Comparison of ENCODE assay signal across 9 cellular contexts in the genomic region with DNA sequence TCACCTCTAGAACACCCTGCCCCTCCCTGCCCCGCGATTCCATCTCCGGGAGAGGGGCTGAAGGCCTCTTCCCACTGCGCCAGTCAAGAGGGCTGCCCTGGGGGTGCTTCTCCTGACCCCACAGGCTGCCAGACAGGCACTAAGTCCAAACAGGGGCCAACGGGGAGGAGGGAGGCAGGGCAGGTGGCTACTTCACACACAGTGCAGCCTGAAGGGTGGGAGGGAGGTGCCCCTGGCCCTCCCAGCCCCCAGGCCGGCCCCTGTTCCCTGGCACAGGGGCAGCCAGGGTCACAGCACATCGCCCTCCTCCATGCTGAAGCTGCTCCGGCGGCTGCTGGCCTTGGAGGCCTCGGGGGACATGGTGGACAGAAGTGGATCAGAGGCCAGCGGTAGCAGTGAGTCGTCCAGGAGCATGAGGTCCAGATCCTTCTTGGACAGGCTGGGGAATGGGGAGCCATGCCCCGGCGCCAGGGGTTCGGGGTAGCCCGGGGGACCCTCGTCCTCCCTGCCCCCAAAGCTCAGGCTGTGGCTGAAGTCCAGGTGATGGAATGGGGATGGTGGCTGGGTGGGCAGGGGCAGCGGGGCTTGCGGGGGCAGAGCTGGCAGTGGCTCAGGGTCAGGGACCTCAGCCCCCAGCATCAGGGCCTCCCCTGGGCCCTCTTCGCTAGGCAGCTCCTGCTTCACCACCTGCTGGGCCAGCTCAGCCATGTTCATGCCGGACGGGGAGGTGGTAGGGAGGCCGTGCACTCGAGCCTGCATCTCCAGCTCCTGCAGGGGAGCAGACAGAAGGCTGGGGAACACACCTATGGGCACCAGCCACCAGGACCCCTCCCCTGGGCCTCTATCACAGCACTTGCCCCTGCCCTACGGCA. TPM values are rescaled to one million over a fixed set of nuclear protein-coding genes. Genes with fewer than 3 reads are reported as not detected.
DNase-seq lines count a peak whose midpoint lies in the region; ATAC-seq and TF ChIP-seq lines count a peak whose summit lies in the region.
"Had no signal": no experiment of that assay in that cellular context is flagged by ENCODE, and none has a peak within 500 bp of the region (broad histone marks: within the 10 kb centered on the region; RNA-seq: fewer than 3 reads in every experiment).

No MANE protein-coding gene starts in this region.

- H3K27ac ChIP-seq in HEK293 (ENCODE audit: extremely low read depth, low read depth, low read length), result no peak overlapping the region
- H3K27ac ChIP-seq in angular gyrus (ENCODE audit: low read depth, low read length), result peak overlapping the region; percentile 95
- peak overlapping the region; percentile 92 for H3K27ac ChIP-seq in layer of hippocampus (ENCODE audit: low read depth, low read length)
- H3K27ac ChIP-seq: C4-2B had no signal

- H3K4me3 ChIP-seq in HEK293 (ENCODE audit: low read depth, low read length), result no peak overlapping the region
- H3K4me3 ChIP-seq: MG63 had no signal

- H3K9me3 ChIP-seq in HEK293 (ENCODE audit: control insufficient read depth, insufficient read depth, low read depth, low read length), result no peaks in the 10 kb centered on the region
- H3K9me3 ChIP-seq: MG63 had no signal

- TF ChIP-seq CTCF in HEK293 (tag by site-specific recombination; IDR thresholded peaks at IDR 0.05), result no peak

- H3K4me1 ChIP-seq in HEK293 (ENCODE audit: control insufficient read depth, insufficient read depth, low read length), result no peaks in the 10 kb centered on the region

- no peaks in the 10 kb centered on the region for H3K27me3 ChIP-seq in layer of hippocampus (ENCODE audit: control insufficient read depth, insufficient read depth, low read length)
- H3K27me3 ChIP-seq: MG63 had no signal

- H3K36me3 ChIP-seq in HEK293 (ENCODE audit: control insufficient read depth in 2 of 2, insufficient read depth in 1 of 2, low read length in 2 of 2), result no peaks in the 10 kb centered on the region
- H3K36me3 ChIP-seq: MG63 had no signal

- CTCF ChIA-PET in HEK293 (lab: Yijun Ruan, JAX), result interaction anchor here (0.5 to 8.7 kb wide), 51 partner anchors 7 to 1269 kb away, joined by 3 to 266 read pairs (median 5); partner anchors contain the start of gene TOMM6
- CTCF ChIA-PET in activated CD4-positive, alpha-beta memory T cell treated with anti-CD3 and anti-CD28 coated beads, Interleukin-2, amount 10 ng/mL, durations not matched to agents 7 days and 5 days (lab: Charles Lee), result interaction anchor here (0.6 to 3.4 kb wide), 5 partner anchors 20 to 260 kb away, joined by 3 to 28 read pairs (median 6); no protein-coding TSS in a partner anchor

- H3K36me3 Mint-ChIP-seq in stimulated activated memory B cell treated with anti-CD40 and anti-IgM and Interleukin-4, amounts not matched to agents 10 μg/mL and 1 μg/mL and 100 μg/mL, for 72 hours, result peaks cover 34% of the 10 kb centered on the region
- H3K36me3 Mint-ChIP-seq in activated CD4-positive, alpha-beta memory T cell treated with anti-CD3 and anti-CD28 coated beads, Interleukin-2, amount 10 ng/mL, durations not matched to agents 7 days and 5 days (ENCODE audit: low read depth), result no peaks in the 10 kb centered on the region

- H3K4me1 Mint-ChIP-seq in stimulated activated memory B cell treated with anti-CD40 and anti-IgM and Interleukin-4, amounts not matched to agents 10 μg/mL and 1 μg/mL and 100 μg/mL, for 72 hours, result peaks cover 45% of the 10 kb centered on the region
- H3K4me1 Mint-ChIP-seq in activated CD4-positive, alpha-beta memory T cell treated with anti-CD3 and anti-CD28 coated beads, Interleukin-2, amount 10 ng/mL, durations not matched to agents 7 days and 5 days, result peaks cover 12% of the 10 kb centered on the region

- no peaks in the 10 kb centered on the region for H3K27me3 Mint-ChIP-seq in stimulated activated memory B cell treated with anti-CD40 and anti-IgM and Interleukin-4, amounts not matched to agents 10 μg/mL and 1 μg/mL and 100 μg/mL, for 72 hours
- no peaks in the 10 kb centered on the region for H3K27me3 Mint-ChIP-seq in activated CD4-positive, alpha-beta memory T cell treated with anti-CD3 and anti-CD28 coated beads, Interleukin-2, amount 10 ng/mL, durations not matched to agents 7 days and 5 days

- no peaks in the 10 kb centered on the region for H3K9me3 Mint-ChIP-seq in stimulated activated memory B cell treated with anti-CD40 and anti-IgM and Interleukin-4, amounts not matched to agents 10 μg/mL and 1 μg/mL and 100 μg/mL, for 72 hours
- H3K9me3 Mint-ChIP-seq in activated CD4-positive, alpha-beta memory T cell treated with anti-CD3 and anti-CD28 coated beads, Interleukin-2, amount 10 ng/mL, durations not matched to agents 7 days and 5 days, result no peaks in the 10 kb centered on the region

- H3K4me3 Mint-ChIP-seq in stimulated activated memory B cell treated with anti-CD40 and anti-IgM and Interleukin-4, amounts not matched to agents 10 μg/mL and 1 μg/mL and 100 μg/mL, for 72 hours, result no peak overlapping the region
- no peak overlapping the region for H3K4me3 Mint-ChIP-seq in activated CD4-positive, alpha-beta memory T cell treated with anti-CD3 and anti-CD28 coated beads, Interleukin-2, amount 10 ng/mL, durations not matched to agents 7 days and 5 days

- ATAC-seq in stimulated activated memory B cell treated with anti-CD40 and anti-IgM and Interleukin-4, amounts not matched to agents 10 μg/mL and 1 μg/mL and 100 μg/mL, for 72 hours, result no peak

- POLR2A ChIA-PET in HEK293 (lab: Yijun Ruan, JAX), result no interaction called here
- POLR2A ChIA-PET in activated CD4-positive, alpha-beta memory T cell treated with anti-CD3 and anti-CD28 coated beads, Interleukin-2, amount 10 ng/mL, durations not matched to agents 7 days and 5 days (lab: Charles Lee), result no interaction called here

- H3K27ac Mint-ChIP-seq in stimulated activated memory B cell treated with anti-CD40 and anti-IgM and Interleukin-4, amounts not matched to agents 10 μg/mL and 1 μg/mL and 100 μg/mL, for 72 hours, result peak overlapping the region; percentile 85
- no peak overlapping the region for H3K27ac Mint-ChIP-seq in activated CD4-positive, alpha-beta memory T cell treated with anti-CD3 and anti-CD28 coated beads, Interleukin-2, amount 10 ng/mL, durations not matched to agents 7 days and 5 days

- DNase-seq in HuH-7 (ENCODE audit: low spot score) (no peak), HuH-7.5 (ENCODE audit: low spot score) (no peak)
- no peak for DNase-seq in activated CD4-positive, alpha-beta memory T cell treated with anti-CD3 and anti-CD28 coated beads, Interleukin-2, amount 10 ng/mL, durations not matched to agents 7 days and 5 days
- DNase-seq: MG63 had no signal

TF ChIP-seq in HEK293, 187 proteins besides CTCF, POLR2A, EP300 and RAD21:
- TF ChIP-seq GLIS1 (tag by site-specific recombination; IDR thresholded peaks at IDR 0.05), result peak; percentile 43; the same call in 1 of the 2 replicates
- TF ChIP-seq, protein P1, sequence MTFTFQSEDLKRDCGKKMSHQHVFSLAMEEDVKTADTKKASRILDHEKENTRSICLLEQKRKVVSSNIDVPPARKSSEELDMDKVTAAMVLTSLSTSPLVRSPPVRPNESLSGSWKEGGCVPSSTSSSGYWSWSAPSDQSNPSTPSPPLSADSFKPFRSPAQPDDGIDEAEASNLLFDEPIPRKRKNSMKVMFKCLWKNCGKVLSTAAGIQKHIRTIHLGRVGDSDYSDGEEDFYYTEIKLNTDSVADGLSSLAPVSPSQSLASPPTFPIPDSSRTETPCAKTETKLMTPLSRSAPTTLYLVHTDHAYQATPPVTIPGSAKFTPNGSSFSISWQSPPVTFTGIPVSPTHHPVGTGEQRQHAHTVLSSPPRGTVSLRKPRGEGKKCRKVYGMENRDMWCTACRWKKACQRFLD (tag by site-specific recombination; IDR thresholded peaks at IDR 0.05), result no peak

RNA-seq across cellular contexts. Expression of gene MDFI, which starts 46.3 kb away (rescaled TPM):
- not detected for total RNA-seq in activated CD4-positive, alpha-beta memory T cell treated with anti-CD3 and anti-CD28 coated beads, Interleukin-2, amount 10 ng/mL, durations not matched to agents 7 days and 5 days

RNA-seq across cellular contexts. Expression of gene TFEB, which starts 50.9 kb away (rescaled TPM):
- 10 to 100 TPM; 14.9 to 15.0 TPM for total RNA-seq in activated CD4-positive, alpha-beta memory T cell treated with anti-CD3 and anti-CD28 coated beads, Interleukin-2, amount 10 ng/mL, durations not matched to agents 7 days and 5 days
